Comparison of ENCODE assay signal across 19 cellular contexts in genomic region chr12:4139191-4139590, GRCh38.
DNase-seq lines count a peak whose midpoint lies in the region; ATAC-seq and TF ChIP-seq lines count a peak whose summit lies in the region.
"Had no signal": no experiment of that assay in that cellular context is flagged by ENCODE, and none has a peak within 500 bp of the region (broad histone marks: within the 10 kb centered on the region; RNA-seq: fewer than 3 reads in every experiment).

No MANE protein-coding gene starts in this region.

- CTCF ChIA-PET in activated CD4-positive, alpha-beta memory T cell treated with anti-CD3 and anti-CD28 coated beads for 36 hours (lab: Charles Lee), result no interaction called here
- CTCF ChIA-PET in HEK293T (lab: Yijun Ruan, JAX), result no interaction called here

- no peak overlapping the region for H3K4ac ChIP-seq in mesendoderm (ENCODE audit: low read depth, low read length)

- H2BK5ac ChIP-seq in mesendoderm (ENCODE audit: low read length), result no peak overlapping the region

- H2BK15ac ChIP-seq in mesendoderm (replicated peaks; ENCODE audit: low read depth), result no peak overlapping the region

- intact Hi-C loops in activated CD4-positive, alpha-beta memory T cell treated with anti-CD3 and anti-CD28 coated beads for 36 hours (cut with micrococcal nuclease), result no loop called here

- H2BK120ac ChIP-seq in mesendoderm (ENCODE audit: low read depth, low read length), result no peak overlapping the region

- H3K27me3 ChIP-seq in mesendoderm (ENCODE audit: insufficient read depth, low read length, poor library complexity), result no peaks in the 10 kb centered on the region

- no peak overlapping the region for H3K18ac ChIP-seq in mesendoderm (ENCODE audit: low read length)

- H3K36me3 Mint-ChIP-seq in activated CD4-positive, alpha-beta memory T cell treated with anti-CD3 and anti-CD28 coated beads for 36 hours, result peaks cover 2% of the 10 kb centered on the region
- H3K36me3 Mint-ChIP-seq: IgD-negative memory B cell had no signal

- DNase-seq in activated CD8-positive, alpha-beta memory T cell treated with anti-CD3 and anti-CD28 coated beads for 24 hours, result peak; percentile 46
- no peak for DNase-seq in activated CD8-positive, alpha-beta memory T cell treated with anti-CD3 and anti-CD28 coated beads, Interleukin-2, amount 50 U/mL, for 48 hours
- DNase-seq in activated CD4-positive, alpha-beta memory T cell treated with anti-CD3 and anti-CD28 coated beads for 36 hours, result no peak
- DNase-seq in mesendoderm (peak; percentile 58), HEK293T (ENCODE audit: extremely low spot score) (no peak)
- DNase-seq: C1 segment of cervical spinal cord; DMS 273 treated with DMSO at 0.1 percent for 48 hours; GF-D8; H7; Kasumi-1; NCI-H187; NCI-H345; NCI-H526 treated with DMSO at 0.1 percent for 48 hours; NK-92 treated with Interleukin-12 subunit alpha and Interleukin-12 subunit beta, amount 100 ng/mL, for 24 hours; OCI-M1; SHP77 treated with DMSO at 0.1 percent for 48 hours had no signal

- POLR2A ChIA-PET in activated CD4-positive, alpha-beta memory T cell treated with anti-CD3 and anti-CD28 coated beads for 36 hours (lab: Charles Lee), result interaction anchor here (0.5 kb wide), 1 partner anchor 162 kb away, joined by 5 read pairs; no protein-coding TSS in a partner anchor
- POLR2A ChIA-PET in HEK293T (lab: Yijun Ruan, JAX), result no interaction called here

- no peak overlapping the region for H3K56ac ChIP-seq in mesendoderm (ENCODE audit: low read length)

- H4K8ac ChIP-seq in mesendoderm (ENCODE audit: low read depth, low read length), result no peak overlapping the region

- H3K27ac Mint-ChIP-seq in activated CD4-positive, alpha-beta memory T cell treated with anti-CD3 and anti-CD28 coated beads for 36 hours, result peak overlapping the region; percentile 35
- H3K27ac Mint-ChIP-seq: IgD-negative memory B cell had no signal

- WGBS in mesendoderm (ENCODE audit: extremely low coverage, insufficient coverage, low lambda C conversion rate), result no CpG with 5 or more reads among the region's 3 CpGs

- peaks cover 76% of the 10 kb centered on the region for H3K4me1 Mint-ChIP-seq in activated CD4-positive, alpha-beta memory T cell treated with anti-CD3 and anti-CD28 coated beads for 36 hours (ENCODE audit: low read depth)

- H3K4me1 ChIP-seq in mesendoderm (ENCODE audit: control insufficient read depth, low read depth, low read length), result peaks cover 4% of the 10 kb centered on the region

- no peaks in the 10 kb centered on the region for H3K27me3 Mint-ChIP-seq in activated CD4-positive, alpha-beta memory T cell treated with anti-CD3 and anti-CD28 coated beads for 36 hours
- H3K27me3 Mint-ChIP-seq: IgD-negative memory B cell had no signal

- no peak overlapping the region for H3K27ac ChIP-seq in mesendoderm (ENCODE audit: low read depth, low read length)

- no peaks in the 10 kb centered on the region for H3K79me1 ChIP-seq in mesendoderm (ENCODE audit: low read length)

- no peak overlapping the region for H4K5ac ChIP-seq in mesendoderm (ENCODE audit: low read length)

- no peak overlapping the region for H3K4me3 Mint-ChIP-seq in activated CD4-positive, alpha-beta memory T cell treated with anti-CD3 and anti-CD28 coated beads for 36 hours

- no peaks in the 10 kb centered on the region for H3K36me3 ChIP-seq in mesendoderm (ENCODE audit: control insufficient read depth, insufficient read depth, low read length)

- ATAC-seq in HG02970 (IDR thresholded peaks at IDR 0.05; ENCODE audit: low FRiP score, unreplicated experiment), result no peak

- H3K4me3 ChIP-seq in GM08714 (ENCODE audit: low read length) (peak overlapping the region; percentile 9; the same call in 1 of the 2 replicates), mesendoderm (ENCODE audit: low read length) (no peak overlapping the region)

- H3K9me3 Mint-ChIP-seq in activated CD4-positive, alpha-beta memory T cell treated with anti-CD3 and anti-CD28 coated beads for 36 hours, result peaks cover 9% of the 10 kb centered on the region
- H3K9me3 Mint-ChIP-seq: IgD-negative memory B cell had no signal

- no peak overlapping the region for H2AK5ac ChIP-seq in mesendoderm (ENCODE audit: low read length)

- no peak overlapping the region for H3K23ac ChIP-seq in mesendoderm (ENCODE audit: low read length)

- H3K4me2 ChIP-seq in mesendoderm (ENCODE audit: low read length), result no peak overlapping the region

- H3K79me2 ChIP-seq in mesendoderm (ENCODE audit: control insufficient read depth, insufficient read depth, low read length), result no peaks in the 10 kb centered on the region

- H3K9ac ChIP-seq in mesendoderm (ENCODE audit: low read length), result no peak overlapping the region

TF ChIP-seq in HEK293T, 16 proteins besides CTCF, POLR2A, EP300 and RAD21:
- TF ChIP-seq NFRKB (IDR thresholded peaks at IDR 0.05) (no peak), HDGF (IDR thresholded peaks at IDR 0.05; ENCODE audit: borderline replicate concordance) (no peak), ARNT (IDR thresholded peaks at IDR 0.05) (no peak), CTBP1 (IDR thresholded peaks at IDR 0.05; ENCODE audit: borderline replicate concordance) (no peak), LEF1 (IDR thresholded peaks at IDR 0.05; ENCODE audit: borderline replicate concordance) (no peak), SP1 (IDR thresholded peaks at IDR 0.05) (no peak), FOXM1 (IDR thresholded peaks at IDR 0.05; ENCODE audit: borderline replicate concordance) (no peak), TARDBP (IDR thresholded peaks at IDR 0.05) (no peak), FOXK2 (IDR thresholded peaks at IDR 0.05) (no peak), ELF4 (IDR thresholded peaks at IDR 0.05) (no peak), FOXA1 (IDR thresholded peaks at IDR 0.05) (no peak), SUZ12 (IDR thresholded peaks at IDR 0.05) (no peak), L3MBTL2 (conservative IDR thresholded peaks at IDR 0.05) (no peak), ZNF384 (IDR thresholded peaks at IDR 0.05) (no peak), BHLHE40 (IDR thresholded peaks at IDR 0.05; ENCODE audit: borderline replicate concordance) (no peak)
- TF ChIP-seq, protein P1, sequence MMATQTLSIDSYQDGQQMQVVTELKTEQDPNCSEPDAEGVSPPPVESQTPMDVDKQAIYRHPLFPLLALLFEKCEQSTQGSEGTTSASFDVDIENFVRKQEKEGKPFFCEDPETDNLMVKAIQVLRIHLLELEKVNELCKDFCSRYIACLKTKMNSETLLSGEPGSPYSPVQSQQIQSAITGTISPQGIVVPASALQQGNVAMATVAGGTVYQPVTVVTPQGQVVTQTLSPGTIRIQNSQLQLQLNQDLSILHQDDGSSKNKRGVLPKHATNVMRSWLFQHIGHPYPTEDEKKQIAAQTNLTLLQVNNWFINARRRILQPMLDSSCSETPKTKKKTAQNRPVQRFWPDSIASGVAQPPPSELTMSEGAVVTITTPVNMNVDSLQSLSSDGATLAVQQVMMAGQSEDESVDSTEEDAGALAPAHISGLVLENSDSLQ (IDR thresholded peaks at IDR 0.05), result no peak

Comparison
In these comparisons a context has a peak if more than half of its experiments do, and no peak if none do; other contexts are left out.
1. DNase-seq: peak in activated CD8-positive, alpha-beta memory T cell treated with anti-CD3 and anti-CD28 coated beads for 24 hours (single experiment) and mesendoderm (single experiment); none in activated CD8-positive, alpha-beta memory T cell treated with anti-CD3 and anti-CD28 coated beads, Interleukin-2, amount 50 U/mL, for 48 hours (single experiment), activated CD4-positive, alpha-beta memory T cell treated with anti-CD3 and anti-CD28 coated beads for 36 hours (single experiment) and HEK293T (single experiment).